ENCODE assay signal across 1 cellular context in genomic region chr1:36920801-36921405, GRCh38.
TF ChIP-seq lines count a peak whose summit lies in the region.

No MANE protein-coding gene starts in this region.

TF ChIP-seq in H1, 55 proteins besides CTCF, POLR2A, EP300 and RAD21:
- TF ChIP-seq NRF1 (IDR thresholded peaks at IDR 0.05; ENCODE audit: low read depth, low read length) (no peak), CREB1 (IDR thresholded peaks at IDR 0.05) (no peak), ZNF274 (IDR thresholded peaks at IDR 0.05; ENCODE audit: borderline replicate concordance, extremely low read depth, low read length) (no peak), POLR2AphosphoS5 (IDR thresholded peaks at IDR 0.05; ENCODE audit: low read depth, low read length) (no peak), NANOG (IDR thresholded peaks at IDR 0.05; ENCODE audit: insufficient read depth, low read depth, low read length, poor library complexity, severe bottlenecking) (no peak), EZH2 (IDR thresholded peaks at IDR 0.05; ENCODE audit: low read depth, low read length, severe bottlenecking) (no peak), CTBP2 (IDR thresholded peaks at IDR 0.05; ENCODE audit: borderline replicate concordance, insufficient read depth, insufficient read length, low read length) (no peak), BRCA1 (IDR thresholded peaks at IDR 0.05; ENCODE audit: low read depth, low read length) (no peak), SUZ12 (IDR thresholded peaks at IDR 0.05; ENCODE audit: low read length) (no peak), CEBPB (IDR thresholded peaks at IDR 0.05; ENCODE audit: low read depth, low read length) (no peak), SRF (IDR thresholded peaks at IDR 0.05; ENCODE audit: low read depth, low read length) (no peak)
TF ChIP-seq in H1: peak in this region for 0.
